Comparison of ENCODE assay signal across 21 cellular contexts in the genomic region with DNA sequence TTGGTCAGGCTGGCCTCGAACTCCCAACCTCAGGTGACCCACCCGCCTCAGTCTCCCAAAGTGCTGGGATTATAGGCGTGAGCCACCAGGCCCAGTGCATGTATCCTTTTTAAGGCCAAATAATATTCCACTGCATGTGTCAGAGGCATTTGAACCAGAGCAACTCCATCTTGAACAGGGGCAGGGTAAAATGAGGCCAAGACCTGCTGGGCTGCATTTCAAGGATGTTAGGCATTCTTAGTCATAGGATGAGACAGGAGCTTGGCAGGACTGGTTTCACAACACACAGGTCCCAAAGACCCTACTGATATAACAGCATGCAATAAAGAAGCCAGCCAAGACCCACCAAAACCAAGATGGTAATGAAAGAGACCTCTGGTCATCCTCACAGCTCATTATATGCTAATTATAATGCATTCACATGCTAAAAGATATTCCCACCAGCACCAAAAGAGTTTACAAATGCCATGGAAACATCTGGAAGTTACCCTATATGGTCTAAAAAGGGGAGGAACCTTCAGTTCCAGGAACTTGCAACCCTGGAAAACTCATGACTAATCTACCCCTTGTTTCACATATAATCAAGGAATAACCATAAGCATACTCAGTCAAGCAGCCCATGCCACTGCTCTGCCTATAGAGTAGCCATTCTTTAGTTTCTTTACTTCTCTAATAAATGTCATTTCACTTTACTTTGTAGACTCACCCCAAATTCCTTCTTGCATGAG.
DNase-seq lines count a peak whose midpoint lies in the region; ATAC-seq lines count a peak whose summit lies in the region.
"Had no signal": no experiment of that assay in that cellular context is flagged by ENCODE, and none has a peak within 500 bp of the region (broad histone marks: within the 10 kb centered on the region; RNA-seq: fewer than 3 reads in every experiment).

No MANE protein-coding gene starts in this region.

- no peak overlapping the region for H2BK120ac ChIP-seq in mesendoderm (ENCODE audit: low read depth, low read length)

- H3K27me3 ChIP-seq in mesendoderm (ENCODE audit: insufficient read depth, low read length, poor library complexity), result no peaks in the 10 kb centered on the region
- H3K27me3 ChIP-seq: esophagus squamous epithelium, hepatocyte, tibial artery had no signal

- H3K4me1 ChIP-seq in mesendoderm (ENCODE audit: control insufficient read depth, low read depth, low read length), result no peaks in the 10 kb centered on the region
- H3K4me1 ChIP-seq: esophagus squamous epithelium, tibial artery had no signal

- WGBS in mesendoderm (ENCODE audit: extremely low coverage, insufficient coverage, low lambda C conversion rate), result no CpG with 5 or more reads among the region's 3 CpGs

- intact Hi-C loops in posterior vena cava (cut with DNase I), result no loop called here

- no peak overlapping the region for H4K5ac ChIP-seq in mesendoderm (ENCODE audit: low read length)

- peak; percentile 41 for DNase-seq in EH (ENCODE audit: low read depth)
- peak; percentile 11 for DNase-seq in OCI-M1 (lab: John Stamatoyannopoulos, UW)
- DNase-seq in mesendoderm, result peak; percentile 33
- DNase-seq in posterior vena cava (ENCODE audit: low spot score), result no peak
- no peak for DNase-seq in NCI-H524 (lab: John Stamatoyannopoulos, UW)
- DNase-seq in cortex of kidney (lab: John Stamatoyannopoulos, UW), result no peak
- DNase-seq: activated CD4-positive, CD25-positive, alpha-beta regulatory T cell; activated CD8-positive, alpha-beta memory T cell treated with anti-CD3 and anti-CD28 coated beads for 24 hours; CD8-positive, alpha-beta T cell; central memory CD4-positive, alpha-beta T cell; DND-41; esophagus squamous epithelium; kidney glomerular epithelial cell; midbrain; NCI-H526 treated with DMSO at 0.1 percent for 48 hours; tibial artery had no signal

- no peak overlapping the region for H3K18ac ChIP-seq in mesendoderm (ENCODE audit: low read length)

- H3K27ac ChIP-seq in mesendoderm (ENCODE audit: low read depth, low read length), result no peak overlapping the region
- H3K27ac ChIP-seq: esophagus squamous epithelium, hepatocyte, KMS-11, tibial artery had no signal

- H2BK15ac ChIP-seq in mesendoderm (replicated peaks; ENCODE audit: low read depth), result no peak overlapping the region

- no peak overlapping the region for H3K56ac ChIP-seq in mesendoderm (ENCODE audit: low read length)

- no peak overlapping the region for H3K4ac ChIP-seq in mesendoderm (ENCODE audit: low read depth, low read length)

- no peak overlapping the region for H4K8ac ChIP-seq in mesendoderm (ENCODE audit: low read depth, low read length)

- no peak overlapping the region for H3K4me2 ChIP-seq in mesendoderm (ENCODE audit: low read length)
- H3K4me2 ChIP-seq: hepatocyte, KMS-11 had no signal

- H3K23ac ChIP-seq in mesendoderm (ENCODE audit: low read length), result no peak overlapping the region

- H3K79me2 ChIP-seq in mesendoderm (ENCODE audit: control insufficient read depth, insufficient read depth, low read length), result no peaks in the 10 kb centered on the region
- H3K79me2 ChIP-seq: hepatocyte had no signal

- H3K4me3 ChIP-seq in mesendoderm (ENCODE audit: low read length), result no peak overlapping the region
- H3K4me3 ChIP-seq: esophagus squamous epithelium, hepatocyte, tibial artery had no signal

- H2AK5ac ChIP-seq in mesendoderm (ENCODE audit: low read length), result no peak overlapping the region

- H3K79me1 ChIP-seq in mesendoderm (ENCODE audit: low read length), result no peaks in the 10 kb centered on the region

- H3K9ac ChIP-seq in mesendoderm (ENCODE audit: low read length), result no peak overlapping the region
- H3K9ac ChIP-seq: KMS-11 had no signal

- no peaks in the 10 kb centered on the region for H3K36me3 ChIP-seq in mesendoderm (ENCODE audit: control insufficient read depth, insufficient read depth, low read length)
- H3K36me3 ChIP-seq: esophagus squamous epithelium had no signal

- ATAC-seq in esophagus mucosa, result peak; percentile 85
- no peak for ATAC-seq in HG03521 (IDR thresholded peaks at IDR 0.05; ENCODE audit: unreplicated experiment)
- ATAC-seq: CD8-positive, alpha-beta T cell; stimulated activated effector memory CD8-positive, alpha-beta T cell treated with anti-CD3 and anti-CD28 coated beads, Interleukin-12 subunit alpha, Interleukin-12 subunit beta, amount 100 ng/mL, for 72 hours had no signal

- H2BK5ac ChIP-seq in mesendoderm (ENCODE audit: low read length), result no peak overlapping the region

Comparison
In these comparisons a context has a peak if more than half of its experiments do, and no peak if none do; other contexts are left out.
1. DNase-seq: peak in EH (single experiment), OCI-M1 (single experiment) and mesendoderm (single experiment); none in posterior vena cava (single experiment), NCI-H524 (0 of 2) and cortex of kidney (single experiment).